Comparison of ENCODE assay signal across 9 cellular contexts in genomic region chr10:46105856-46106409, GRCh38. TPM values are rescaled to one million over a fixed set of nuclear protein-coding genes. Genes with fewer than 3 reads are reported as not detected.
A peak's percentile ranks its signal among the peaks of the same experiment; 100 is the strongest.
DNase-seq lines count a peak whose midpoint lies in the region; ATAC-seq and TF ChIP-seq lines count a peak whose summit lies in the region.
"Not testable (repeated sequence)": the region's sequence is repeated elsewhere in the genome, so short reads cannot be mapped to it uniquely, and the experiment has no call there.
"Had no signal": no experiment of that assay in that cellular context is flagged by ENCODE, and none has a peak within 500 bp of the region (broad histone marks: within the 10 kb centered on the region; RNA-seq: fewer than 3 reads in every experiment).

No MANE protein-coding gene starts in this region.

- H3K79me2 ChIP-seq in SK-N-SH (ENCODE audit: insufficient read depth) = not testable (repeated sequence)

- H3K36me3 ChIP-seq in SK-N-SH (replicated peaks in 1 of 2; ENCODE audit: control insufficient read depth in 1 of 2, insufficient read depth in 2 of 2, low read length in 1 of 2); adipocyte (ENCODE audit: control insufficient read depth, insufficient read depth, low read length, severe bottlenecking); mesodermal cell (ENCODE audit: control insufficient read depth, insufficient read depth, low read length); skeletal muscle tissue (ENCODE audit: control insufficient read depth in 3 of 3, insufficient read depth in 3 of 3, low read length in 3 of 3): not testable (repeated sequence)

- H3K4me1 ChIP-seq in SK-N-SH (ENCODE audit: control insufficient read depth in 1 of 2, insufficient read depth in 2 of 2, low read depth in 1 of 2, low read length in 1 of 2); adipocyte (ENCODE audit: control insufficient read depth, insufficient read depth, low read length); skeletal muscle tissue (ENCODE audit: control insufficient read depth in 3 of 3, insufficient read depth in 3 of 3, low read length in 3 of 3): not testable (repeated sequence)
- H3K4me1 ChIP-seq in mesodermal cell (ENCODE audit: control insufficient read depth, insufficient read depth, low read length, poor library complexity, severe bottlenecking) = peaks cover 12% of the 10 kb centered on the region

- not testable (repeated sequence) for H3K27ac ChIP-seq in SK-N-SH (ENCODE audit: low read depth in 2 of 2, low read length in 1 of 2); skeletal muscle tissue (ENCODE audit: low read depth, low read length)
- H3K27ac ChIP-seq in mesodermal cell (ENCODE audit: low read depth, low read length, severe bottlenecking) = peak overlapping the region; percentile 10

- peak overlapping the region; percentile 51; the same call in 1 of the 2 replicates for H3K9ac ChIP-seq in SK-N-SH
- H3K9ac ChIP-seq in adipocyte (ENCODE audit: low read length) = peak overlapping the region; percentile 39
- peak overlapping the region in 1 of 3 donors; percentile 74 for H3K9ac ChIP-seq in skeletal muscle tissue (ENCODE audit: low read depth in 1 of 3, low read length in 3 of 3)

- not testable (repeated sequence) for H3F3A ChIP-seq in SK-N-SH (replicated peaks; ENCODE audit: insufficient read depth)

- not testable (repeated sequence) for TF ChIP-seq CTCF in AG09309 (IDR thresholded peaks at IDR 0.05; ENCODE audit: control insufficient read depth, insufficient read depth, low read depth, low read length, missing control alignments); SK-N-SH (IDR thresholded peaks at IDR 0.05); fibroblast of villous mesenchyme (IDR thresholded peaks at IDR 0.05; ENCODE audit: insufficient read depth, low read depth, low read length)

- not testable (repeated sequence) for H3K9me3 ChIP-seq in SK-N-SH; adipocyte (ENCODE audit: control insufficient read depth, low read length); mesodermal cell (ENCODE audit: control insufficient read depth, low read length); skeletal muscle tissue (ENCODE audit: control insufficient read depth in 3 of 3, low read length in 3 of 3)

- not testable (repeated sequence) for DNase-seq in AG09309 (ENCODE audit: low read depth); SK-N-SH; adipocyte (ENCODE audit: low read depth); fibroblast of villous mesenchyme (ENCODE audit: low read depth)

- not testable (repeated sequence) for H3K9me2 ChIP-seq in SK-N-SH

- ATAC-seq in GM19455 (IDR thresholded peaks at IDR 0.05; ENCODE audit: unreplicated experiment) (peak; percentile 24), HG03095 (IDR thresholded peaks at IDR 0.05; ENCODE audit: unreplicated experiment) (peak; percentile 21)

- POLR2A ChIA-PET in SK-N-SH (lab: Yijun Ruan, JAX) = interaction anchor here (1.7 kb wide), 1 partner anchor 177 kb away, joined by 8 read pairs; no protein-coding TSS in a partner anchor

- H4K20me1 ChIP-seq in SK-N-SH (ENCODE audit: insufficient read depth) = not testable (repeated sequence)

- TF ChIP-seq RAD21 in SK-N-SH (IDR thresholded peaks at IDR 0.05; ENCODE audit: low read length) = not testable (repeated sequence)

- H3K4me3 ChIP-seq in AG09309 (ENCODE audit: control insufficient read depth, low read depth, low read length) = peak overlapping the region; percentile 42
- H3K4me3 ChIP-seq in SK-N-SH (ENCODE audit: low read depth in 2 of 2, low read length in 1 of 2) = peak overlapping the region; percentile 44 to 46; a peak in 3 of 4 replicates
- peak overlapping the region; percentile 70 for H3K4me3 ChIP-seq in adipocyte (ENCODE audit: low read length)
- peak overlapping the region; percentile 61 for H3K4me3 ChIP-seq in fibroblast of villous mesenchyme (ENCODE audit: low read depth, low read length)
- peak overlapping the region; percentile 49 for H3K4me3 ChIP-seq in mesodermal cell (ENCODE audit: extremely low read depth, insufficient read depth, low read length, poor library complexity, severe bottlenecking)
- peak overlapping the region; percentile 14 to 90 (median 69) for H3K4me3 ChIP-seq in skeletal muscle tissue (ENCODE audit: low read length in 3 of 3)

- WGBS in SK-N-SH (ENCODE audit: low lambda C conversion rate) = 16% methylated on average over 14 of the region's 32 CpGs
- WGBS in mesodermal cell (ENCODE audit: insufficient coverage in 2 of 2), 2 experiments = 2 to 3% methylated on average over 8 to 17 of the region's 32 CpGs

- H3K4me2 ChIP-seq in SK-N-SH = peak overlapping the region; percentile 84

- not testable (repeated sequence) for H3K27me3 ChIP-seq in SK-N-SH (ENCODE audit: insufficient read depth); skeletal muscle tissue (ENCODE audit: control insufficient read depth in 3 of 3, insufficient read depth in 3 of 3, low read length in 3 of 3)
- peaks cover 14% of the 10 kb centered on the region for H3K27me3 ChIP-seq in adipocyte (replicated peaks; ENCODE audit: control insufficient read depth, insufficient read depth, low read length)

- CTCF ChIA-PET in SK-N-SH (lab: Yijun Ruan, JAX) = interaction anchor here (1.1 kb wide), 1 partner anchor 123 kb away, joined by 6 read pairs; no protein-coding TSS in a partner anchor

- 0 out of 2 replicates have a peak overlapping the region, but pooled peaks have one; percentile 41 for H2AFZ ChIP-seq in SK-N-SH (ENCODE audit: low read depth)

- TF ChIP-seq EP300 in SK-N-SH (IDR thresholded peaks at IDR 0.05; ENCODE audit: borderline replicate concordance in 1 of 2, low read depth in 1 of 2, low read length in 1 of 2) = not testable (repeated sequence)

RNA-seq across cellular contexts. Expression of gene MSMB, which starts 59.9 kb away (rescaled TPM):
- not detected in 2 replicates for polyA plus RNA-seq in SK-N-SH (2012; rRNA removed)
- not detected in 2 replicates for polyA plus RNA-seq in SK-N-SH (2012; cell fraction: cytosol; rRNA removed)
- polyA plus RNA-seq in SK-N-SH (2012; cell fraction: nucleus; rRNA removed) = not detected in 2 replicates
- total RNA-seq in fibroblast of villous mesenchyme (not detected in 2 replicates), skeletal muscle tissue (not detected)
- not detected for polyA plus RNA-seq in mesodermal cell (2013, experiment 1 of 2)
- polyA plus RNA-seq in mesodermal cell (2013, experiment 2 of 2) = not detected
- total RNA-seq: NCI-H460 had no signal
